ENCODE assay signal across 8 cellular contexts in the genomic region with DNA sequence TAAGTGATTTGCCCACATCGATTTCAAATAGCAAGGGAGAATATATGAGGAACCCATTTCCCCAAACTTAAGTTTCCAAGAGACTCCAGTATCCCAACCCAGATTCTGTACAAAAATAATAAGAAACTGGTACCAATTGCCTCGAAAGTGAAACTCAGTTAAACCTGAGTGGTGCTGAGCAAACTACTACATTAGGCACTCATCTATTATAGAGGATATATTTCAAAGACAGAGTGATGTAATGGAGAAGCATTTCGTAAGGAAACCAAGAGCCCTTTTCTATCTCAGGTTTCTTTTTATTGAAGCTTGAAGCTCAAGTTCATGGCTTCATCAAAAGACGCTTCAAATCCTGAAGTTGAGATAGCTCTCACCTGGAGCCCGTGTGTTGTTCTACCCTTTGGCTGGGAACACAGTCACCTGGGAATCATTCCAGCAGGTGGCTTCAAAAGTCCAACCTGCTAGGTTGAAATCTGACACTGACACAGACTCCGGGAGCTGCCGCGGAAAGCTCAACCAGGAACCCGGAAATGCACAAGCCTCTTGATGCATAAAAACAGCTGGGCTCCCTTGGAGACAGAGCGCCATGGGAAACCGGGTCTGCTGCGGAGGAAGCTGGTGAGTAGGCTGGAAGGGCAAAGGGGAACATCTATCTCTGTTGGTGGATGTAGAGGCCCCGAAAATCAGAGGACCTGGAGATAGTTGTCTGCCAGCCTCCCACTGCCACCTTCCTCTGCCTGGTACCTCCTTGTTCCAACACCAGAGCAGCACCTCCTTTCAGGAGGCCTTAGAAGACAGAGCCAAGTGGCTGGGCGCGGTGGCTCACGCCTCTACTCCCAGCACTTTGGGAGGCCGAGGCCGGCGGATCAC. TPM values are rescaled to one million over a fixed set of nuclear protein-coding genes. Genes with fewer than 3 reads are reported as not detected.
DNase-seq lines count a peak whose midpoint lies in the region; ATAC-seq and TF ChIP-seq lines count a peak whose summit lies in the region.

TSS of gene C11orf52 (plus strand) at position 524 of the 867 bp plus-strand sequence. CDS start at position 584, 60 bp downstream.

- TF ChIP-seq CTCF in LNCaP clone FGC (IDR thresholded peaks at IDR 0.05; ENCODE audit: control insufficient read depth, extremely low read depth, insufficient read depth) (no peak), RWPE2 (IDR thresholded peaks at IDR 0.05; ENCODE audit: poor library complexity, severe bottlenecking) (no peak), stomach (IDR thresholded peaks at IDR 0.05) (peak in 1 of 7 experiments; percentile 7)

- H3K9ac ChIP-seq in iPS-18a (ENCODE audit: low read length): no peak within 1 kb of the TSS

- H3K27me3 ChIP-seq in RWPE2 (ENCODE audit: insufficient read depth, poor library complexity, severe bottlenecking): no peaks in the 10 kb centered on the region
- H3K27me3 ChIP-seq in iPS-18a (ENCODE audit: control insufficient read depth, insufficient read depth, low read length): no peaks in the 10 kb centered on the region
- H3K27me3 ChIP-seq in stomach: peaks cover 0 to 7% (median 0%) of the 10 kb centered on the region in 3 donors

- no peaks in the 10 kb centered on the region for H3K36me3 ChIP-seq in RWPE2 (ENCODE audit: low read depth)
- no peaks in the 10 kb centered on the region for H3K36me3 ChIP-seq in iPS-18a (ENCODE audit: control insufficient read depth, low read depth, low read length)
- H3K36me3 ChIP-seq in stomach: no peaks in the 10 kb centered on the region

- ATAC-seq in RWPE2 (ENCODE audit: low read depth) (peak; percentile 87), HG03460 (IDR thresholded peaks at IDR 0.05; ENCODE audit: unreplicated experiment) (no peak)

- WGBS in stomach, 5 donors: 28 to 49% (median 35%) methylated on average over 13 to 19 of the region's 19 CpGs

- intact Hi-C loops in stomach (cut with DNase I; ENCODE audit: low total_unique reads): no loop called here

- H3K4me1 ChIP-seq in RWPE2 (ENCODE audit: insufficient read depth, poor library complexity, severe bottlenecking): peaks cover 8% of the 10 kb centered on the region
- H3K4me1 ChIP-seq in iPS-18a (ENCODE audit: control insufficient read depth, low read depth, low read length): peaks cover 10% of the 10 kb centered on the region
- peaks cover 8 to 57% (median 34%) of the 10 kb centered on the region in 4 donors for H3K4me1 ChIP-seq in stomach

- peak in 1 of 4 donors; percentile 43 for TF ChIP-seq POLR2A in stomach (IDR thresholded peaks at IDR 0.05)

- DNase-seq in LNCaP clone FGC (ENCODE audit: low read depth) (peak; percentile 97), RWPE2 (ENCODE audit: low spot score) (peak; percentile 66), stomach (peak; percentile 89), foreskin melanocyte (no peak)
- no peak for DNase-seq in activated CD4-positive, alpha-beta T cell treated with anti-CD3 and anti-CD28 coated beads for 48 hours
- DNase-seq in stimulated activated CD4-positive, alpha-beta T cell treated with anti-CD3 and anti-CD28 coated beads, Interleukin-12 subunit alpha, Interleukin-12 subunit beta, amount 100 ng/mL, for 4 hours: no peak

- H3K4me3 ChIP-seq in LNCaP clone FGC (ENCODE audit: low read depth, low read length): peak within 1 kb of the TSS; percentile 52
- H3K4me3 ChIP-seq in RWPE2 (ENCODE audit: severe bottlenecking): no peak within 1 kb of the TSS
- H3K4me3 ChIP-seq in iPS-18a (ENCODE audit: low read length): peak within 1 kb of the TSS; percentile 16
- peak within 1 kb of the TSS; percentile 20 to 44 (median 33) for H3K4me3 ChIP-seq in stomach

- no peak for TF ChIP-seq EP300 in stomach (IDR thresholded peaks at IDR 0.05)

- H3K9me3 ChIP-seq in RWPE2 (ENCODE audit: severe bottlenecking) (no peaks in the 10 kb centered on the region), iPS-18a (ENCODE audit: control insufficient read depth, low read depth, low read length) (no peaks in the 10 kb centered on the region), stomach (no peaks in the 10 kb centered on the region)

- H3K27ac ChIP-seq in RWPE2 (ENCODE audit: poor library complexity, severe bottlenecking) (no peak within 1 kb of the TSS), iPS-18a (ENCODE audit: low read length) (no peak within 1 kb of the TSS), stomach (peak within 1 kb of the TSS; percentile 79 to 88 (median 86))

RNA-seq across cellular contexts. Expression of gene C11orf52, which starts in this region (rescaled TPM):
- 10 to 100 TPM in 2 of 5 donors, 1 to 10 TPM in 2, not detected in 1; 3.9 to 18.7 (median 12.5) TPM for total RNA-seq in stomach
- polyA plus RNA-seq in stomach: 10 to 100 TPM; 28.0 to 43.4 (median 35.0) TPM

Comparison
In these comparisons a context has a peak if more than half of its experiments do, and no peak if none do; other contexts are left out.
1. DNase-seq: peak in LNCaP clone FGC (single experiment), RWPE2 (single experiment) and stomach (single experiment); none in activated CD4-positive, alpha-beta T cell treated with anti-CD3 and anti-CD28 coated beads for 48 hours (single experiment), foreskin melanocyte (single experiment) and stimulated activated CD4-positive, alpha-beta T cell treated with anti-CD3 and anti-CD28 coated beads, Interleukin-12 subunit alpha, Interleukin-12 subunit beta, amount 100 ng/mL, for 4 hours (single experiment).
2. H3K27ac ChIP-seq: peak in stomach (5 of 5); none in RWPE2 (single experiment) and iPS-18a (single experiment).